25 cellular contexts compared by ENCODE assay signal in the genomic region with DNA sequence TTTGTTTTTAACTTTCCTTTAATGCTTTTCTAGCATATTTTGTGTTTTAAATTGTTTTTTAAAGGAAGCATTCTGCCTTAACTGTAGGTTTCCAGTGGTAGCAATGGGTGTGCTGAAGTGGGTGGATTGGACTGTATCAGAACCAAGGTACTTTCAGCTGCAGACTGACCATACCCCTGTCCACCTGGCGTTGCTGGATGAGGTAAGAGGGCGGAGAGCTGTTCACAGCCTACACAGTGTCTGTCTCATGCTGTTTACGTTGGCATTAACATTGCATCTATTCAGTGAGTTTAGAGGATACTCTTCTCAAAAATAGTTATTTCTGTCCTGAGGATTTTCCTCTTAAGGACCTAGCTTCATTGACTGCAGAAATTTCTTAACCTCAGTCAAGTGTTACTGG. TPM values are rescaled to one million over a fixed set of nuclear protein-coding genes. Genes with fewer than 3 reads are reported as not detected.
DNase-seq lines count a peak whose midpoint lies in the region; ATAC-seq and TF ChIP-seq lines count a peak whose summit lies in the region.
"Had no signal": no experiment of that assay in that cellular context is flagged by ENCODE, and none has a peak within 500 bp of the region (broad histone marks: within the 10 kb centered on the region; RNA-seq: fewer than 3 reads in every experiment).

No MANE protein-coding gene starts in this region.

- intact Hi-C loops in PC-3 (cut with micrococcal nuclease) = loop anchor here (5.0 kb wide), 1 partner anchor 39 kb away; the partner anchor contains the start of gene ATP5F1E

- H3K9me3 Mint-ChIP-seq in activated naive CD8-positive, alpha-beta T cell treated with anti-CD3 and anti-CD28 coated beads, Interleukin-2, amount 10 ng/mL, durations not matched to agents 7 days and 5 days = no peaks in the 10 kb centered on the region
- H3K9me3 Mint-ChIP-seq in activated naive CD8-positive, alpha-beta T cell treated with anti-CD3 and anti-CD28 coated beads for 36 hours = no peaks in the 10 kb centered on the region
- no peaks in the 10 kb centered on the region for H3K9me3 Mint-ChIP-seq in stimulated activated naive B cell treated with anti-CD40 and anti-IgM and Interleukin-4, amounts not matched to agents 10 μg/mL and 1 μg/mL and 100 μg/mL, for 72 hours
- H3K9me3 Mint-ChIP-seq: activated naive CD4-positive, alpha-beta T cell treated with anti-CD3 and anti-CD28 coated beads, Interleukin-2, amount 10 ng/mL, durations not matched to agents 7 days and 5 days; HFFc6 had no signal

- peaks cover 19% of the 10 kb centered on the region for H3K4me1 ChIP-seq in PC-3 (ENCODE audit: insufficient read depth, low read length)
- peaks cover 22 to 60% (median 45%) of the 10 kb centered on the region in 4 donors for H3K4me1 ChIP-seq in liver (ENCODE audit: control insufficient read depth in 4 of 4, insufficient read depth in 4 of 4, low read length in 3 of 4)

- no peaks in the 10 kb centered on the region for H3F3A ChIP-seq in PC-3 (ENCODE audit: low read length, unreplicated experiment)

- POLR2A ChIA-PET in activated naive CD8-positive, alpha-beta T cell treated with anti-CD3 and anti-CD28 coated beads, Interleukin-2, amount 10 ng/mL, durations not matched to agents 7 days and 5 days (lab: Charles Lee) = interaction anchor here (0.5 to 1.5 kb wide), 6 partner anchors 9 to 170 kb away, joined by 3 to 6 read pairs (median 4); partner anchors contain the start of gene ATP5F1E
- POLR2A ChIA-PET in PC-3 (lab: Charles Lee; ENCODE audit: unreplicated experiment) = no interaction called here

- no peak for TF ChIP-seq RAD21 in liver (IDR thresholded peaks at IDR 0.05)

- H3K27ac ChIP-seq in PC-3 (ENCODE audit: low read length) (no peak overlapping the region), liver (ENCODE audit: low read depth in 1 of 2, low read length in 2 of 2) (peak overlapping the region; percentile 81 to 98), substantia nigra (ENCODE audit: low read depth, low read length, poor library complexity, severe bottlenecking) (no peak overlapping the region)
- H3K27ac ChIP-seq: BLaER1 treated with 17β-estradiol and CSF1 and Interleukin-3, amounts not matched to agents 10 nM and 100 nM; cardiac muscle cell had no signal

- H3K79me2 ChIP-seq in PC-3 (ENCODE audit: low read length) = no peaks in the 10 kb centered on the region

- H3K27me3 ChIP-seq in PC-3 (ENCODE audit: low read length) = no peaks in the 10 kb centered on the region
- no peaks in the 10 kb centered on the region for H3K27me3 ChIP-seq in liver (ENCODE audit: control insufficient read depth in 4 of 4, insufficient read depth in 4 of 4, low read length in 3 of 4)
- H3K27me3 ChIP-seq: BLaER1 treated with 17β-estradiol and CSF1 and Interleukin-3, amounts not matched to agents 10 nM and 100 nM; cardiac muscle cell had no signal

- no peaks in the 10 kb centered on the region for H3K9me2 ChIP-seq in PC-3 (replicated peaks; ENCODE audit: low read length)

- H2AFZ ChIP-seq in PC-3 (ENCODE audit: low read length) = no peak overlapping the region

- H3K4me3 ChIP-seq in PC-3 (ENCODE audit: low read length) (no peak overlapping the region), liver (ENCODE audit: low read depth in 1 of 3, low read length in 3 of 3) (no peak overlapping the region)
- H3K4me3 ChIP-seq: BLaER1 treated with 17β-estradiol and CSF1 and Interleukin-3, amounts not matched to agents 10 nM and 100 nM; cardiac muscle cell; lung had no signal

- H3K4me3 Mint-ChIP-seq in activated naive CD8-positive, alpha-beta T cell treated with anti-CD3 and anti-CD28 coated beads, Interleukin-2, amount 10 ng/mL, durations not matched to agents 7 days and 5 days = no peak overlapping the region
- H3K4me3 Mint-ChIP-seq in activated naive CD8-positive, alpha-beta T cell treated with anti-CD3 and anti-CD28 coated beads for 36 hours = no peak overlapping the region
- no peak overlapping the region for H3K4me3 Mint-ChIP-seq in stimulated activated naive B cell treated with anti-CD40 and anti-IgM and Interleukin-4, amounts not matched to agents 10 μg/mL and 1 μg/mL and 100 μg/mL, for 72 hours
- H3K4me3 Mint-ChIP-seq: activated naive CD4-positive, alpha-beta T cell treated with anti-CD3 and anti-CD28 coated beads, Interleukin-2, amount 10 ng/mL, durations not matched to agents 7 days and 5 days; HFFc6 had no signal

- peaks cover 32% of the 10 kb centered on the region for H3K36me3 Mint-ChIP-seq in activated naive CD8-positive, alpha-beta T cell treated with anti-CD3 and anti-CD28 coated beads, Interleukin-2, amount 10 ng/mL, durations not matched to agents 7 days and 5 days
- H3K36me3 Mint-ChIP-seq in activated naive CD8-positive, alpha-beta T cell treated with anti-CD3 and anti-CD28 coated beads for 36 hours = peaks cover 28% of the 10 kb centered on the region
- peaks cover 66 to 79% of the 10 kb centered on the region in 2 donors for H3K36me3 Mint-ChIP-seq in stimulated activated naive B cell treated with anti-CD40 and anti-IgM and Interleukin-4, amounts not matched to agents 10 μg/mL and 1 μg/mL and 100 μg/mL, for 72 hours

- no peaks in the 10 kb centered on the region for H3K9me3 ChIP-seq in PC-3 (ENCODE audit: low read length)
- no peaks in the 10 kb centered on the region for H3K9me3 ChIP-seq in liver (ENCODE audit: control insufficient read depth in 4 of 4, low read length in 3 of 4)
- H3K9me3 ChIP-seq: BLaER1 treated with 17β-estradiol and CSF1 and Interleukin-3, amounts not matched to agents 10 nM and 100 nM; Caco-2 had no signal

- ATAC-seq in activated naive CD8-positive, alpha-beta T cell treated with anti-CD3 and anti-CD28 coated beads, Interleukin-2, amount 10 ng/mL, durations not matched to agents 7 days and 5 days (ENCODE audit: low read depth) = no peak
- ATAC-seq in PC-3 (peak; percentile 27), GM18907 (IDR thresholded peaks at IDR 0.05; ENCODE audit: unreplicated experiment) (no peak)
- peak; percentile 4 to 11 for ATAC-seq in stimulated activated naive B cell treated with anti-CD40 and anti-IgM and Interleukin-4, amounts not matched to agents 10 μg/mL and 1 μg/mL and 100 μg/mL, for 72 hours (replicated peaks)

- no TSS peak for BruUV-seq in PC-3 (replicated peaks; lab: Mats Ljungman, UMichigan)

- H3K27ac Mint-ChIP-seq in activated naive CD8-positive, alpha-beta T cell treated with anti-CD3 and anti-CD28 coated beads, Interleukin-2, amount 10 ng/mL, durations not matched to agents 7 days and 5 days = peak overlapping the region; percentile 12
- no peak overlapping the region for H3K27ac Mint-ChIP-seq in activated naive CD8-positive, alpha-beta T cell treated with anti-CD3 and anti-CD28 coated beads for 36 hours
- peak overlapping the region; percentile 95 for H3K27ac Mint-ChIP-seq in stimulated activated naive B cell treated with anti-CD40 and anti-IgM and Interleukin-4, amounts not matched to agents 10 μg/mL and 1 μg/mL and 100 μg/mL, for 72 hours
- H3K27ac Mint-ChIP-seq: HFFc6 had no signal

- H3K4me2 ChIP-seq in PC-3 (ENCODE audit: low read length) = no peak overlapping the region
- H3K4me2 ChIP-seq: BLaER1 treated with 17β-estradiol and CSF1 and Interleukin-3, amounts not matched to agents 10 nM and 100 nM had no signal

- H3K27me3 Mint-ChIP-seq in activated naive CD8-positive, alpha-beta T cell treated with anti-CD3 and anti-CD28 coated beads, Interleukin-2, amount 10 ng/mL, durations not matched to agents 7 days and 5 days = no peaks in the 10 kb centered on the region
- H3K27me3 Mint-ChIP-seq in activated naive CD8-positive, alpha-beta T cell treated with anti-CD3 and anti-CD28 coated beads for 36 hours = no peaks in the 10 kb centered on the region
- H3K27me3 Mint-ChIP-seq in stimulated activated naive B cell treated with anti-CD40 and anti-IgM and Interleukin-4, amounts not matched to agents 10 μg/mL and 1 μg/mL and 100 μg/mL, for 72 hours = no peaks in the 10 kb centered on the region
- H3K27me3 Mint-ChIP-seq: activated naive CD4-positive, alpha-beta T cell treated with anti-CD3 and anti-CD28 coated beads, Interleukin-2, amount 10 ng/mL, durations not matched to agents 7 days and 5 days had no signal

- peaks cover 2% of the 10 kb centered on the region for H3K4me1 Mint-ChIP-seq in activated naive CD8-positive, alpha-beta T cell treated with anti-CD3 and anti-CD28 coated beads, Interleukin-2, amount 10 ng/mL, durations not matched to agents 7 days and 5 days
- peaks cover 6% of the 10 kb centered on the region for H3K4me1 Mint-ChIP-seq in activated naive CD8-positive, alpha-beta T cell treated with anti-CD3 and anti-CD28 coated beads for 36 hours
- H3K4me1 Mint-ChIP-seq in stimulated activated naive B cell treated with anti-CD40 and anti-IgM and Interleukin-4, amounts not matched to agents 10 μg/mL and 1 μg/mL and 100 μg/mL, for 72 hours = peaks cover 30 to 68% of the 10 kb centered on the region in 2 donors

- peaks cover 90% of the 10 kb centered on the region for H3K36me3 ChIP-seq in PC-3 (ENCODE audit: low read depth, low read length)
- peaks cover 15 to 40% (median 29%) of the 10 kb centered on the region in 4 donors for H3K36me3 ChIP-seq in liver (ENCODE audit: control insufficient read depth in 4 of 4, insufficient read depth in 3 of 4, low read depth in 1 of 4, low read length in 3 of 4)

- CTCF ChIA-PET in PC-3 (lab: Charles Lee) = no interaction called here

- no peak overlapping the region for H3K9ac ChIP-seq in PC-3 (ENCODE audit: low read length)
- no peak overlapping the region for H3K9ac ChIP-seq in liver (ENCODE audit: low read depth in 1 of 2, low read length in 2 of 2)
- H3K9ac ChIP-seq: BLaER1 treated with 17β-estradiol and CSF1 and Interleukin-3, amounts not matched to agents 10 nM and 100 nM had no signal

- WGBS in liver = 74% methylated on average over 3 of the region's 3 CpGs

- H4K20me1 ChIP-seq in PC-3 (ENCODE audit: low read length) = no peaks in the 10 kb centered on the region

- TF ChIP-seq CTCF in PC-3 (conservative IDR thresholded peaks at IDR 0.05; ENCODE audit: low read depth, low read length) (no peak), liver (IDR thresholded peaks at IDR 0.05; ENCODE audit: low read depth, low read length, missing input control) (no peak)

- DNase-seq in activated naive CD8-positive, alpha-beta T cell treated with anti-CD3 and anti-CD28 coated beads, Interleukin-2, amount 10 ng/mL, durations not matched to agents 7 days and 5 days = no peak
- DNase-seq in activated naive CD8-positive, alpha-beta T cell treated with anti-CD3 and anti-CD28 coated beads for 36 hours = no peak
- no peak for DNase-seq in PC-3
- no peak for DNase-seq in stimulated activated naive B cell treated with anti-CD40 and anti-IgM and Interleukin-4, amounts not matched to agents 10 μg/mL and 1 μg/mL and 100 μg/mL, for 72 hours
- no peak for DNase-seq in effector CD8-positive, alpha-beta T cell (lab: John Stamatoyannopoulos, UW)
- no peak for DNase-seq in substantia nigra (lab: John Stamatoyannopoulos, UW)
- DNase-seq: ACHN; activated CD4-positive, alpha-beta T cell treated with anti-CD3 and anti-CD28 coated beads for 1 hour; activated naive CD4-positive, alpha-beta T cell treated with anti-CD3 and anti-CD28 coated beads, Interleukin-2, amount 10 ng/mL, durations not matched to agents 7 days and 5 days; HFFc6; IMR-90; kidney; NCI-H1417 treated with DMSO at 0.1 percent for 48 hours; small intestine; stimulated activated CD4-positive, alpha-beta T cell treated with anti-CD3 and anti-CD28 coated beads, Interleukin-2, amount 100 ng/mL, for 24 hours; T-helper 1 cell had no signal

RNA-seq across cellular contexts. Expression of gene NELFCD, which starts 11.9 kb away (rescaled TPM):
- total RNA-seq in activated naive CD8-positive, alpha-beta T cell treated with anti-CD3 and anti-CD28 coated beads, Interleukin-2, amount 10 ng/mL, durations not matched to agents 7 days and 5 days = 10 to 100 TPM; 71.7 to 76.4 TPM
- 10 to 100 TPM; 84.1 to 91.2 TPM for total RNA-seq in activated naive CD8-positive, alpha-beta T cell treated with anti-CD3 and anti-CD28 coated beads for 36 hours
- total RNA-seq in PC-3 (2014; rRNA removed) (131 and 144 TPM in 2 replicates), liver (10 to 100 TPM; 39.1 to 39.8 TPM)
- polyA plus RNA-seq in liver = 10 to 100 TPM; 28.1 to 35.0 TPM

RNA-seq across cellular contexts. Expression of gene CTSZ, which starts 14.1 kb away (rescaled TPM):
- 10 to 100 TPM; 48.9 to 49.2 TPM for total RNA-seq in activated naive CD8-positive, alpha-beta T cell treated with anti-CD3 and anti-CD28 coated beads, Interleukin-2, amount 10 ng/mL, durations not matched to agents 7 days and 5 days
- 10 to 100 TPM; 24.6 to 25.4 TPM for total RNA-seq in activated naive CD8-positive, alpha-beta T cell treated with anti-CD3 and anti-CD28 coated beads for 36 hours
- total RNA-seq in PC-3 (2014; rRNA removed) (191 and 225 TPM in 2 replicates), liver (100 to 1,000 TPM; 146 to 233 TPM)
- polyA plus RNA-seq in liver = 100 to 1,000 TPM in 1 of 2 donors, 10 to 100 TPM in 1; 11.8 to 229 TPM

RNA-seq across cellular contexts. Expression of gene TUBB1, which starts 26.3 kb away (rescaled TPM):
- not detected for total RNA-seq in activated naive CD8-positive, alpha-beta T cell treated with anti-CD3 and anti-CD28 coated beads, Interleukin-2, amount 10 ng/mL, durations not matched to agents 7 days and 5 days
- not detected for total RNA-seq in activated naive CD8-positive, alpha-beta T cell treated with anti-CD3 and anti-CD28 coated beads for 36 hours
- total RNA-seq in PC-3 (2014; rRNA removed) (not detected in 2 replicates), liver (10 to 100 TPM in 1 of 2 donors, under 1 TPM in 1; 0.17 to 59.5 TPM)
- polyA plus RNA-seq in liver = under 1 TPM; 0.20 to 0.28 TPM
- total RNA-seq: Daoy, glomerular endothelial cell, HFFc6, IMR-90, kidney, MCF 10A had no signal
- polyA plus RNA-seq: cardiac muscle cell, IMR-90 had no signal

RNA-seq across cellular contexts. Expression of gene ATP5F1E, which starts 39.2 kb away (rescaled TPM):
- 10 to 100 TPM; 81.1 to 87.3 TPM for total RNA-seq in activated naive CD8-positive, alpha-beta T cell treated with anti-CD3 and anti-CD28 coated beads, Interleukin-2, amount 10 ng/mL, durations not matched to agents 7 days and 5 days
- total RNA-seq in activated naive CD8-positive, alpha-beta T cell treated with anti-CD3 and anti-CD28 coated beads for 36 hours = 10 to 100 TPM; 83.0 to 84.4 TPM
- 47.1 and 58.5 TPM in 2 replicates for total RNA-seq in PC-3 (2014; rRNA removed)
- total RNA-seq in liver = 10 to 100 TPM; 11.7 to 16.6 TPM
- polyA plus RNA-seq in liver = 100 to 1,000 TPM in 1 of 2 donors, 10 to 100 TPM in 1; 38.8 to 148 TPM

RNA-seq across cellular contexts. Expression of gene PRELID3B, which starts 49.7 kb away (rescaled TPM):
- 10 to 100 TPM; 57.3 to 65.7 TPM for total RNA-seq in activated naive CD8-positive, alpha-beta T cell treated with anti-CD3 and anti-CD28 coated beads, Interleukin-2, amount 10 ng/mL, durations not matched to agents 7 days and 5 days
- total RNA-seq in activated naive CD8-positive, alpha-beta T cell treated with anti-CD3 and anti-CD28 coated beads for 36 hours = 100 to 1,000 TPM; 131 to 143 TPM
- total RNA-seq in PC-3 (2014; rRNA removed) (118 and 181 TPM in 2 replicates), liver (10 to 100 TPM; 32.0 to 38.1 TPM)
- polyA plus RNA-seq in liver = 10 to 100 TPM; 18.2 to 18.6 TPM

Comparison
In these comparisons a context has a peak if more than half of its experiments do, and no peak if none do; other contexts are left out.
1. ATAC-seq: peak in PC-3 (single experiment) and stimulated activated naive B cell treated with anti-CD40 and anti-IgM and Interleukin-4, amounts not matched to agents 10 μg/mL and 1 μg/mL and 100 μg/mL, for 72 hours (2 of 2); none in activated naive CD8-positive, alpha-beta T cell treated with anti-CD3 and anti-CD28 coated beads, Interleukin-2, amount 10 ng/mL, durations not matched to agents 7 days and 5 days (single experiment) and GM18907 (single experiment).
2. H3K27ac ChIP-seq: peak in liver (2 of 2); none in PC-3 (single experiment) and substantia nigra (single experiment).